In genomic region chr13:91111476-91112190, GRCh38 we compare ENCODE assay signal across 13 cellular contexts.
"Had no signal": no experiment of that assay in that cellular context is flagged by ENCODE, and none has a peak within 500 bp of the region (broad histone marks: within the 10 kb centered on the region; RNA-seq: fewer than 3 reads in every experiment).

No MANE protein-coding gene starts in this region.

- H3K4me3 ChIP-seq: dorsolateral prefrontal cortex, esophagus squamous epithelium, ovary, stomach, thoracic aorta had no signal

- H3K4me1 ChIP-seq: esophagus squamous epithelium, stomach had no signal

- H3K36me3 ChIP-seq: brain microvascular endothelial cell, esophagus squamous epithelium, ovary, stomach, thoracic aorta had no signal

- H3K27ac ChIP-seq: brain microvascular endothelial cell, dorsolateral prefrontal cortex, esophagus squamous epithelium, ovary, stomach, thoracic aorta had no signal

- H3K27me3 ChIP-seq: brain microvascular endothelial cell, esophagus squamous epithelium, ovary, stomach had no signal

- DNase-seq: activated CD4-positive, alpha-beta T cell treated with anti-CD3 and anti-CD28 coated beads, Interleukin-2, amount 50 U/mL, for 1 hour; activated effector memory CD4-positive, alpha-beta T cell treated with Interleukin-2 at 50 U/mL for 16 hours; activated T-cell treated with anti-CD3 and anti-CD28 coated beads, Interleukin-2, amount 50 U/mL, for 1 hour; brain microvascular endothelial cell; dorsolateral prefrontal cortex; esophagus squamous epithelium; foreskin fibroblast; left ventricle myocardium superior; ovary; stimulated activated CD4-positive, alpha-beta T cell treated with anti-CD3 and anti-CD28 coated beads, Interleukin-4, amount 100 ng/mL, for 1 hour; stomach had no signal

- ATAC-seq: activated naive CD4-positive, alpha-beta T cell treated with anti-CD3 and anti-CD28 coated beads, Interleukin-2, amount 50 U/mL, for 72 hours; left ventricle myocardium superior had no signal

- H3K9me3 ChIP-seq: esophagus squamous epithelium, ovary, stomach, thoracic aorta had no signal
